ENCODE assay signal across 22 cellular contexts in the genomic region with DNA sequence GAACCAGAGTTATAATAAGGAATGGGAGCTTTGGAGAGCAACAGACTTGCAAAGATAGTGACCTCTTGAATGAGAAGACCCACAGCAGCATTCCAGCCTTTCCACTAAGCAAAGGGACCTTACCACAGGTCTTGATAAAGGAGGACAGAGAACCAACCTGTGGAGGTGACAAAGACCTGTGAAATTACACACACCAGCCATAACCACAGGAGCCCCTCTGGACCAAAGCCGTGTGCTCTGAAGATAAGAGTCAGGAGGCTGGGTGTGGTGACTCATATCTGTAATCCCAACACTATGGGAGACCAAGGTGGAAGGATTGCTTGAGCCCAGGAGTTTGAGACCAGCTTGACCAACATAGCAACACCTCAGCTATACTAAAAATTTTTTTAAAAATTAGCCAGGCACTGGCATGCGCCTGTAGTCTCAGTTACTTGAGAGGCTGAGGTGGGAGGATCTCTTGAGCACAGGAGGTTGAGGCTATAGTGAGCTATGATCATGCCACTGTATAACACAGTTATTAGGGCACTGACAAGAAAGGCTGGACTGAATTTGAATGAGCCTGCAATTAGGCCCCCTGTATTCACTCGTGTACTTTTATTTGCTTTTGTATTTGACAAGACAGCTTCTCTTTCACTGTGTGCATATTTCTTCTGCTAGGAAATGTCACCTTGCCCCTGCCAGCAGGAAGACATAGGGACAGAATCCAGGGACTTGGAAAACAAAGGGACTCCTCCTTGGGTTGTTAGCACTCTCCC. TPM values are rescaled to one million over a fixed set of nuclear protein-coding genes. Genes with fewer than 3 reads are reported as not detected.
DNase-seq lines count a peak whose midpoint lies in the region; ATAC-seq and FAIRE-seq lines count a peak whose summit lies in the region.
"Had no signal": no experiment of that assay in that cellular context is flagged by ENCODE, and none has a peak within 500 bp of the region (broad histone marks: within the 10 kb centered on the region; RNA-seq: fewer than 3 reads in every experiment).

No MANE protein-coding gene starts in this region.

- WGBS in small intestine, 3 donors, result 47 to 68% (median 56%) methylated on average over 3 of the region's 3 CpGs

- no peaks in the 10 kb centered on the region for H3K27me3 ChIP-seq in small intestine (ENCODE audit: control insufficient read depth in 2 of 2, insufficient read depth in 2 of 2, low read length in 2 of 2)
- H3K27me3 ChIP-seq: neural progenitor cell had no signal

- no peak for FAIRE-seq in small intestine (lab: Jason Lieb, UNC)

- H3K4me1 ChIP-seq in small intestine (ENCODE audit: control insufficient read depth in 2 of 2, insufficient read depth in 1 of 2, low read depth in 1 of 2, low read length in 1 of 2), result no peaks in the 10 kb centered on the region
- H3K4me1 ChIP-seq: neural progenitor cell had no signal

- H3K4me3 ChIP-seq in small intestine (ENCODE audit: low read depth in 1 of 2, low read length in 2 of 2), result no peak overlapping the region
- H3K4me3 ChIP-seq: neural progenitor cell had no signal

- ATAC-seq in sciatic nerve, result no peak
- ATAC-seq in HG03135 (IDR thresholded peaks at IDR 0.05; ENCODE audit: unreplicated experiment), result no peak
- ATAC-seq: CD8-positive, alpha-beta T cell; WTC11 had no signal

- no peak overlapping the region for H3K27ac ChIP-seq in small intestine (ENCODE audit: low read depth in 1 of 2, low read length in 1 of 2)
- H3K27ac ChIP-seq: neural progenitor cell had no signal

- H3K9me3 ChIP-seq in small intestine (ENCODE audit: control insufficient read depth, low read depth), result no peaks in the 10 kb centered on the region
- H3K9me3 ChIP-seq: SK-N-SH had no signal

- intact Hi-C loops in sciatic nerve (cut with DNase I), result no loop called here

- DNase-seq in NCI-H2107 treated with DMSO at 0.1 percent for 48 hours (lab: John Stamatoyannopoulos, UW; ENCODE audit: unreplicated experiment) (peak; percentile 96), NCI-H2107 (lab: John Stamatoyannopoulos, UW) (no peak), NCI-H69 (lab: John Stamatoyannopoulos, UW) (peak; percentile 66), amniotic epithelial cell (ENCODE audit: low read depth) (peak; percentile 20), small intestine (peak; percentile 17), sciatic nerve (ENCODE audit: low spot score) (no peak), NCI-H1930 (lab: John Stamatoyannopoulos, UW) (no peak)
- DNase-seq: 8988T; activated CD4-positive, alpha-beta T cell treated with anti-CD3 and anti-CD28 coated beads, Interleukin-2, amount 50 U/mL, for 4 hours; activated CD8-positive, alpha-beta memory T cell treated with anti-CD3 and anti-CD28 coated beads, Interleukin-2, amount 50 U/mL, for 48 hours; activated naive CD8-positive, alpha-beta T cell treated with anti-CD3 and anti-CD28 coated beads for 36 hours; CD8-positive, alpha-beta T cell; GOT3; kidney glomerular epithelial cell; NCI-H187; RPMI8226; SK-N-SH; stimulated activated CD8-positive, alpha-beta memory T cell treated with anti-CD3 and anti-CD28 coated beads, Interleukin-4, amount 100 ng/mL, for 48 hours had no signal

- no peaks in the 10 kb centered on the region for H3K36me3 ChIP-seq in small intestine (ENCODE audit: control insufficient read depth in 2 of 2, insufficient read depth in 2 of 2, low read length in 2 of 2)
- H3K36me3 ChIP-seq: neural progenitor cell had no signal

RNA-seq across cellular contexts. Expression of gene CCL28, which starts 4.2 kb away (rescaled TPM):
- 10 to 100 TPM in 2 of 3 donors, 1 to 10 TPM in 1; 3.8 to 20.4 (median 11.6) TPM for polyA plus RNA-seq in small intestine
- total RNA-seq in sciatic nerve, result 10.4 TPM
- total RNA-seq: progenitor cell of endocrine pancreas had no signal
- polyA plus RNA-seq: SK-N-SH had no signal

Comparison
In these comparisons a context has a peak if more than half of its experiments do, and no peak if none do; other contexts are left out.
1. DNase-seq: peak in NCI-H2107 treated with DMSO at 0.1 percent for 48 hours (single experiment), NCI-H69 (single experiment), amniotic epithelial cell (single experiment) and small intestine (single experiment); none in NCI-H2107 (single experiment), sciatic nerve (single experiment) and NCI-H1930 (0 of 2).